1 cellular context compared by ENCODE assay signal in the genomic region with DNA sequence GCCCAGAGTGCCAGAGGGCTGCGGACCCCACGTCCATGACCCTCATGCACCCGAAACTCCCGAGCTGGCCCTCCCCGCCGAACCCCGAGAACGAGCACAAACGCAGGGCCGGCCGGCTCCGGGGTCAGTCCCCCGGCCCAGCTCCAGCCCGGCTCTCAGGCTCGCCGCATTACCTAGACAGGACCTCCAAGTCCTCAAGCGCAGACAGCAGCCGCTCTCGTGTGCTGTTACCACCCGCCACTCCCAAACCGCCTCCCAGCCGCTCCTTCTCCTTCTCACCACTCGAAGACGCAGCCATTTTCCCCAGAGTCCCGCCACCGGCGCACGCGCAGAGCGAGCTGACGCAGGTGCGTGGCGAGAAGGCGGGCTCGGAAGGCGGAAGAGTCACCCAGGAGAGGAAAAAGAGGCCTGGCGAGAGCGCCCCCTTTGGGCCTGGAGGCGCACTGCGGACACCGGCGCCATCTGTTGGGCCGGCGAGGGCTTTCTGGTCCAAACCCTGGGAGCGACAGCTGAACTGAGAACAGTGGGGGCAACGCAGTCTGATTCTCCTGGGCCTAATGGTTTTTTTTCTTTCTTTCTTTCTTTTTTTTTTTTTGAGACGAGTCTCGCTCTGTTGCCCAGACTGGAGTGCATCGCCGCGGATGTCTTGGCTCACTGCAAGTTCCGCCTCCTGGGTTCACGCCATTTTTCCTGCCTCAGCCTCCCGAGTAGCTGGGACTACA.
TF ChIP-seq lines count a peak whose summit lies in the region.

A gene with protein sequence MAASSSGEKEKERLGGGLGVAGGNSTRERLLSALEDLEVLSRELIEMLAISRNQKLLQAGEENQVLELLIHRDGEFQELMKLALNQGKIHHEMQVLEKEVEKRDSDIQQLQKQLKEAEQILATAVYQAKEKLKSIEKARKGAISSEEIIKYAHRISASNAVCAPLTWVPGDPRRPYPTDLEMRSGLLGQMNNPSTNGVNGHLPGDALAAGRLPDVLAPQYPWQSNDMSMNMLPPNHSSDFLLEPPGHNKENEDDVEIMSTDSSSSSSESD (minus strand): TSS at position 324 of the 722 bp plus-strand sequence. CDS start 26 bp downstream, at position 298.

TF ChIP-seq in HEK293, 187 proteins besides CTCF, POLR2A, EP300 and RAD21 (continued from another document and continues in another):
- TF ChIP-seq, protein P1, sequence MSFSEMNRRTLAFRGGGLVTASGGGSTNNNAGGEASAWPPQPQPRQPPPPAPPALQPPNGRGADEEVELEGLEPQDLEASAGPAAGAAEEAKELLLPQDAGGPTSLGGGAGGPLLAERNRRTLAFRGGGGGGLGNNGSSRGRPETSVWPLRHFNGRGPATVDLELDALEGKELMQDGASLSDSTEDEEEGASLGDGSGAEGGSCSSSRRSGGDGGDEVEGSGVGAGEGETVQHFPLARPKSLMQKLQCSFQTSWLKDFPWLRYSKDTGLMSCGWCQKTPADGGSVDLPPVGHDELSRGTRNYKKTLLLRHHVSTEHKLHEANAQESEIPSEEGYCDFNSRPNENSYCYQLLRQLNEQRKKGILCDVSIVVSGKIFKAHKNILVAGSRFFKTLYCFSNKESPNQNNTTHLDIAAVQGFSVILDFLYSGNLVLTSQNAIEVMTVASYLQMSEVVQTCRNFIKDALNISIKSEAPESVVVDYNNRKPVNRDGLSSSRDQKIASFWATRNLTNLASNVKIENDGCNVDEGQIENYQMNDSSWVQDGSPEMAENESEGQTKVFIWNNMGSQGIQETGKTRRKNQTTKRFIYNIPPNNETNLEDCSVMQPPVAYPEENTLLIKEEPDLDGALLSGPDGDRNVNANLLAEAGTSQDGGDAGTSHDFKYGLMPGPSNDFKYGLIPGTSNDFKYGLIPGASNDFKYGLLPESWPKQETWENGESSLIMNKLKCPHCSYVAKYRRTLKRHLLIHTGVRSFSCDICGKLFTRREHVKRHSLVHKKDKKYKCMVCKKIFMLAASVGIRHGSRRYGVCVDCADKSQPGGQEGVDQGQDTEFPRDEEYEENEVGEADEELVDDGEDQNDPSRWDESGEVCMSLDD (tag by site-specific recombination; IDR thresholded peaks at IDR 0.05) = no peak
- TF ChIP-seq ZNF558 (tag by site-specific recombination; IDR thresholded peaks at IDR 0.05) (no peak), ZNF433 (tag by site-specific recombination; IDR thresholded peaks at IDR 0.05; ENCODE audit: low read depth) (no peak), ZSCAN30 (tag by site-specific recombination; IDR thresholded peaks at IDR 0.05) (peak; percentile 82), ZBTB8A (tag by site-specific recombination; IDR thresholded peaks at IDR 0.05) (peak; percentile 45), ZNF16 (tag by site-specific recombination; IDR thresholded peaks at IDR 0.05; ENCODE audit: low read depth) (no peak), ZNF266 (tag by site-specific recombination; IDR thresholded peaks at IDR 0.05; ENCODE audit: low read depth) (no peak), ZNF10 (tag by site-specific recombination; IDR thresholded peaks at IDR 0.05) (0 out of 2 replicates have a peak, but pooled peaks have one; percentile 18), ZNF658 (tag by site-specific recombination; IDR thresholded peaks at IDR 0.05) (no peak), ZSCAN23 (tag by site-specific recombination; IDR thresholded peaks at IDR 0.05) (no peak), ZNF610 (tag by site-specific recombination; IDR thresholded peaks at IDR 0.05; ENCODE audit: borderline replicate concordance) (peak; percentile 97; the same call in 1 of the 2 replicates), ZNF184 (tag by site-specific recombination; IDR thresholded peaks at IDR 0.05) (peak; percentile 25; the same call in 1 of the 2 replicates), ZNF311 (tag by site-specific recombination; IDR thresholded peaks at IDR 0.05; ENCODE audit: borderline replicate concordance) (no peak), ZNF785 (tag by site-specific recombination; IDR thresholded peaks at IDR 0.05) (peak; percentile 14; the same call in 1 of the 2 replicates), ZBTB21 (tag by site-specific recombination; IDR thresholded peaks at IDR 0.05) (no peak), REPIN1 (tag by site-specific recombination; IDR thresholded peaks at IDR 0.05; ENCODE audit: low read depth) (no peak), ZNF248 (tag by site-specific recombination; IDR thresholded peaks at IDR 0.05) (no peak), KLF9 (tag by site-specific recombination; IDR thresholded peaks at IDR 0.05; ENCODE audit: low read depth) (no peak), ZNF132 (tag by site-specific recombination; IDR thresholded peaks at IDR 0.05; ENCODE audit: borderline replicate concordance) (no peak), ZFP41 (tag by site-specific recombination; IDR thresholded peaks at IDR 0.05; ENCODE audit: borderline replicate concordance) (no peak)
- TF ChIP-seq, protein P2, sequence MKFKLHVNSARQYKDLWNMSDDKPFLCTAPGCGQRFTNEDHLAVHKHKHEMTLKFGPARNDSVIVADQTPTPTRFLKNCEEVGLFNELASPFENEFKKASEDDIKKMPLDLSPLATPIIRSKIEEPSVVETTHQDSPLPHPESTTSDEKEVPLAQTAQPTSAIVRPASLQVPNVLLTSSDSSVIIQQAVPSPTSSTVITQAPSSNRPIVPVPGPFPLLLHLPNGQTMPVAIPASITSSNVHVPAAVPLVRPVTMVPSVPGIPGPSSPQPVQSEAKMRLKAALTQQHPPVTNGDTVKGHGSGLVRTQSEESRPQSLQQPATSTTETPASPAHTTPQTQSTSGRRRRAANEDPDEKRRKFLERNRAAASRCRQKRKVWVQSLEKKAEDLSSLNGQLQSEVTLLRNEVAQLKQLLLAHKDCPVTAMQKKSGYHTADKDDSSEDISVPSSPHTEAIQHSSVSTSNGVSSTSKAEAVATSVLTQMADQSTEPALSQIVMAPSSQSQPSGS (tag by site-specific recombination; IDR thresholded peaks at IDR 0.05; ENCODE audit: low read depth) = no peak
- TF ChIP-seq, protein P3, sequence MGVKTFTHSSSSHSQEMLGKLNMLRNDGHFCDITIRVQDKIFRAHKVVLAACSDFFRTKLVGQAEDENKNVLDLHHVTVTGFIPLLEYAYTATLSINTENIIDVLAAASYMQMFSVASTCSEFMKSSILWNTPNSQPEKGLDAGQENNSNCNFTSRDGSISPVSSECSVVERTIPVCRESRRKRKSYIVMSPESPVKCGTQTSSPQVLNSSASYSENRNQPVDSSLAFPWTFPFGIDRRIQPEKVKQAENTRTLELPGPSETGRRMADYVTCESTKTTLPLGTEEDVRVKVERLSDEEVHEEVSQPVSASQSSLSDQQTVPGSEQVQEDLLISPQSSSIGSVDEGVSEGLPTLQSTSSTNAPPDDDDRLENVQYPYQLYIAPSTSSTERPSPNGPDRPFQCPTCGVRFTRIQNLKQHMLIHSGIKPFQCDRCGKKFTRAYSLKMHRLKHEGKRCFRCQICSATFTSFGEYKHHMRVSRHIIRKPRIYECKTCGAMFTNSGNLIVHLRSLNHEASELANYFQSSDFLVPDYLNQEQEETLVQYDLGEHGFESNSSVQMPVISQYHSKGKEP (tag by site-specific recombination; IDR thresholded peaks at IDR 0.05) = no peak
- TF ChIP-seq, protein P4, sequence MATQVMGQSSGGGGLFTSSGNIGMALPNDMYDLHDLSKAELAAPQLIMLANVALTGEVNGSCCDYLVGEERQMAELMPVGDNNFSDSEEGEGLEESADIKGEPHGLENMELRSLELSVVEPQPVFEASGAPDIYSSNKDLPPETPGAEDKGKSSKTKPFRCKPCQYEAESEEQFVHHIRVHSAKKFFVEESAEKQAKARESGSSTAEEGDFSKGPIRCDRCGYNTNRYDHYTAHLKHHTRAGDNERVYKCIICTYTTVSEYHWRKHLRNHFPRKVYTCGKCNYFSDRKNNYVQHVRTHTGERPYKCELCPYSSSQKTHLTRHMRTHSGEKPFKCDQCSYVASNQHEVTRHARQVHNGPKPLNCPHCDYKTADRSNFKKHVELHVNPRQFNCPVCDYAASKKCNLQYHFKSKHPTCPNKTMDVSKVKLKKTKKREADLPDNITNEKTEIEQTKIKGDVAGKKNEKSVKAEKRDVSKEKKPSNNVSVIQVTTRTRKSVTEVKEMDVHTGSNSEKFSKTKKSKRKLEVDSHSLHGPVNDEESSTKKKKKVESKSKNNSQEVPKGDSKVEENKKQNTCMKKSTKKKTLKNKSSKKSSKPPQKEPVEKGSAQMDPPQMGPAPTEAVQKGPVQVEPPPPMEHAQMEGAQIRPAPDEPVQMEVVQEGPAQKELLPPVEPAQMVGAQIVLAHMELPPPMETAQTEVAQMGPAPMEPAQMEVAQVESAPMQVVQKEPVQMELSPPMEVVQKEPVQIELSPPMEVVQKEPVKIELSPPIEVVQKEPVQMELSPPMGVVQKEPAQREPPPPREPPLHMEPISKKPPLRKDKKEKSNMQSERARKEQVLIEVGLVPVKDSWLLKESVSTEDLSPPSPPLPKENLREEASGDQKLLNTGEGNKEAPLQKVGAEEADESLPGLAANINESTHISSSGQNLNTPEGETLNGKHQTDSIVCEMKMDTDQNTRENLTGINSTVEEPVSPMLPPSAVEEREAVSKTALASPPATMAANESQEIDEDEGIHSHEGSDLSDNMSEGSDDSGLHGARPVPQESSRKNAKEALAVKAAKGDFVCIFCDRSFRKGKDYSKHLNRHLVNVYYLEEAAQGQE (tag by site-specific recombination; IDR thresholded peaks at IDR 0.05) = no peak
- TF ChIP-seq, protein P5, sequence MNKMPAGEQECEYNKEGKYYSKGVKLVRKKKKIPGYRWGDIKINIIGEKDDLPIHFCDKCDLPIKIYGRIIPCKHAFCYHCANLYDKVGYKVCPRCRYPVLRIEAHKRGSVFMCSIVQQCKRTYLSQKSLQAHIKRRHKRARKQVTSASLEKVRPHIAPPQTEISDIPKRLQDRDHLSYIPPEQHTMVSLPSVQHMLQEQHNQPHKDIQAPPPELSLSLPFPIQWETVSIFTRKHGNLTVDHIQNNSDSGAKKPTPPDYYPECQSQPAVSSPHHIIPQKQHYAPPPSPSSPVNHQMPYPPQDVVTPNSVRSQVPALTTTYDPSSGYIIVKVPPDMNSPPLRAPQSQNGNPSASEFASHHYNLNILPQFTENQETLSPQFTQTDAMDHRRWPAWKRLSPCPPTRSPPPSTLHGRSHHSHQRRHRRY (tag by site-specific recombination; IDR thresholded peaks at IDR 0.05) = no peak
- TF ChIP-seq, protein P6, sequence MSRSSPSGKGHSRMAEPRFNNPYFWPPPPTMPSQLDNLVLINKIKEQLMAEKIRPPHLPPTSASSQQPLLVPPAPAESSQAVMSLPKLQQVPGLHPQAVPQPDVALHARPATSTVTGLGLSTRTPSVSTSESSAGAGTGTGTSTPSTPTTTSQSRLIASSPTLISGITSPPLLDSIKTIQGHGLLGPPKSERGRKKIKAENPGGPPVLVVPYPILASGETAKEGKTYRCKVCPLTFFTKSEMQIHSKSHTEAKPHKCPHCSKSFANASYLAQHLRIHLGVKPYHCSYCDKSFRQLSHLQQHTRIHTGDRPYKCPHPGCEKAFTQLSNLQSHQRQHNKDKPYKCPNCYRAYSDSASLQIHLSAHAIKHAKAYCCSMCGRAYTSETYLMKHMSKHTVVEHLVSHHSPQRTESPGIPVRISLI (tag by site-specific recombination; IDR thresholded peaks at IDR 0.05) = peak; percentile 14; the same call in 1 of the 2 replicates
- TF ChIP-seq, protein P7, sequence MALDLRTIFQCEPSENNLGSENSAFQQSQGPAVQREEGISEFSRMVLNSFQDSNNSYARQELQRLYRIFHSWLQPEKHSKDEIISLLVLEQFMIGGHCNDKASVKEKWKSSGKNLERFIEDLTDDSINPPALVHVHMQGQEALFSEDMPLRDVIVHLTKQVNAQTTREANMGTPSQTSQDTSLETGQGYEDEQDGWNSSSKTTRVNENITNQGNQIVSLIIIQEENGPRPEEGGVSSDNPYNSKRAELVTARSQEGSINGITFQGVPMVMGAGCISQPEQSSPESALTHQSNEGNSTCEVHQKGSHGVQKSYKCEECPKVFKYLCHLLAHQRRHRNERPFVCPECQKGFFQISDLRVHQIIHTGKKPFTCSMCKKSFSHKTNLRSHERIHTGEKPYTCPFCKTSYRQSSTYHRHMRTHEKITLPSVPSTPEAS (tag by site-specific recombination; IDR thresholded peaks at IDR 0.05) = no peak
- TF ChIP-seq, protein P8, sequence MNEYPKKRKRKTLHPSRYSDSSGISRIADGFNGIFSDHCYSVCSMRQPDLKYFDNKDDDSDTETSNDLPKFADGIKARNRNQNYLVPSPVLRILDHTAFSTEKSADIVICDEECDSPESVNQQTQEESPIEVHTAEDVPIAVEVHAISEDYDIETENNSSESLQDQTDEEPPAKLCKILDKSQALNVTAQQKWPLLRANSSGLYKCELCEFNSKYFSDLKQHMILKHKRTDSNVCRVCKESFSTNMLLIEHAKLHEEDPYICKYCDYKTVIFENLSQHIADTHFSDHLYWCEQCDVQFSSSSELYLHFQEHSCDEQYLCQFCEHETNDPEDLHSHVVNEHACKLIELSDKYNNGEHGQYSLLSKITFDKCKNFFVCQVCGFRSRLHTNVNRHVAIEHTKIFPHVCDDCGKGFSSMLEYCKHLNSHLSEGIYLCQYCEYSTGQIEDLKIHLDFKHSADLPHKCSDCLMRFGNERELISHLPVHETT (tag by site-specific recombination; IDR thresholded peaks at IDR 0.05) = peak; percentile 85
- TF ChIP-seq, protein P9, sequence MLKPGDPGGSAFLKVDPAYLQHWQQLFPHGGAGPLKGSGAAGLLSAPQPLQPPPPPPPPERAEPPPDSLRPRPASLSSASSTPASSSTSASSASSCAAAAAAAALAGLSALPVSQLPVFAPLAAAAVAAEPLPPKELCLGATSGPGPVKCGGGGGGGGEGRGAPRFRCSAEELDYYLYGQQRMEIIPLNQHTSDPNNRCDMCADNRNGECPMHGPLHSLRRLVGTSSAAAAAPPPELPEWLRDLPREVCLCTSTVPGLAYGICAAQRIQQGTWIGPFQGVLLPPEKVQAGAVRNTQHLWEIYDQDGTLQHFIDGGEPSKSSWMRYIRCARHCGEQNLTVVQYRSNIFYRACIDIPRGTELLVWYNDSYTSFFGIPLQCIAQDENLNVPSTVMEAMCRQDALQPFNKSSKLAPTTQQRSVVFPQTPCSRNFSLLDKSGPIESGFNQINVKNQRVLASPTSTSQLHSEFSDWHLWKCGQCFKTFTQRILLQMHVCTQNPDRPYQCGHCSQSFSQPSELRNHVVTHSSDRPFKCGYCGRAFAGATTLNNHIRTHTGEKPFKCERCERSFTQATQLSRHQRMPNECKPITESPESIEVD (tag by site-specific recombination; IDR thresholded peaks at IDR 0.05) = no peak
- TF ChIP-seq, protein P10, sequence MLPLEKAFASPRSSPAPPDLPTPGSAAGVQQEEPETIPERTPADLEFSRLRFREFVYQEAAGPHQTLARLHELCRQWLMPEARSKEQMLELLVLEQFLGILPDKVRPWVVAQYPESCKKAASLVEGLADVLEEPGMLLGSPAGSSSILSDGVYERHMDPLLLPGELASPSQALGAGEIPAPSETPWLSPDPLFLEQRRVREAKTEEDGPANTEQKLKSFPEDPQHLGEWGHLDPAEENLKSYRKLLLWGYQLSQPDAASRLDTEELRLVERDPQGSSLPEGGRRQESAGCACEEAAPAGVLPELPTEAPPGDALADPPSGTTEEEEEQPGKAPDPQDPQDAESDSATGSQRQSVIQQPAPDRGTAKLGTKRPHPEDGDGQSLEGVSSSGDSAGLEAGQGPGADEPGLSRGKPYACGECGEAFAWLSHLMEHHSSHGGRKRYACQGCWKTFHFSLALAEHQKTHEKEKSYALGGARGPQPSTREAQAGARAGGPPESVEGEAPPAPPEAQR (tag by site-specific recombination; IDR thresholded peaks at IDR 0.05) = no peak
- TF ChIP-seq, protein P11, sequence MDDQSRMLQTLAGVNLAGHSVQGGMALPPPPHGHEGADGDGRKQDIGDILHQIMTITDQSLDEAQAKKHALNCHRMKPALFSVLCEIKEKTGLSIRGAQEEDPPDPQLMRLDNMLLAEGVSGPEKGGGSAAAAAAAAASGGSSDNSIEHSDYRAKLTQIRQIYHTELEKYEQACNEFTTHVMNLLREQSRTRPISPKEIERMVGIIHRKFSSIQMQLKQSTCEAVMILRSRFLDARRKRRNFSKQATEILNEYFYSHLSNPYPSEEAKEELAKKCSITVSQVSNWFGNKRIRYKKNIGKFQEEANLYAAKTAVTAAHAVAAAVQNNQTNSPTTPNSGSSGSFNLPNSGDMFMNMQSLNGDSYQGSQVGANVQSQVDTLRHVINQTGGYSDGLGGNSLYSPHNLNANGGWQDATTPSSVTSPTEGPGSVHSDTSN (CRISPR knock-in tag; IDR thresholded peaks at IDR 0.05) = peak; percentile 62; the same call in 1 of the 2 replicates
